Comparison of ENCODE assay signal across 8 cellular contexts in the genomic region with DNA sequence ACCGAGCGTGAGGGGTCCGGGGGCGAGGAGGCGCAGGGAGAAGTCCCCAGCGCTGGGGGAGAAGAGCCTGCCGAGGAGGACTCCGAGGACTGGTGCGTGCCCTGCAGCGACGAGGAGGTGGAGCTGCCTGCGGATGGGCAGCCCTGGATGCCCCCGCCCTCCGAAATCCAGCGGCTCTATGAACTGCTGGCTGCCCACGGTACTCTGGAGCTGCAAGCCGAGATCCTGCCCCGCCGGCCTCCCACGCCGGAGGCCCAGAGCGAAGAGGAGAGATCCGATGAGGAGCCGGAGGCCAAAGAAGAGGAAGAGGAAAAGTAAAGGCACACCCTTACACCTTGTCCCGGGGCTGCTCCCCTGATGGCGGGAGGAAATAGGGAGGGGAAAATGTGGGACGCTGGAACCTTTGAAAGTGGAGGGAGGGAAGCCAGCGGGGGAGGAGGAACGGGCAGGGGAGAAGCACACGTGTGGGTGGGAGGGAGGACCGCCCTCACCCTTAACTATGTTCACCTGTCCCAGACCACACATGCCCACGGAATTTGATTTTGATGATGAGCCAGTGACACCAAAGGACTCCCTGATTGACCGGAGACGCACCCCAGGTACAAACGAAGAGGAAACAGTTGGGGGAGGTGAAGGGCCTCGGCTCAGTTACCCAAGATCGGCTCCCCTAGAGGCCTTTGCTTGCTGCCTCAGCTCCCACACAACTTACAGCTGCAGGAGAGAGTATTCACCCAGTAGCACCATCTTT. TPM values are rescaled to one million over a fixed set of nuclear protein-coding genes. Genes with fewer than 3 reads are reported as not detected.
A peak's percentile ranks its signal among the peaks of the same experiment; 100 is the strongest.
DNase-seq lines count a peak whose midpoint lies in the region; ATAC-seq and TF ChIP-seq lines count a peak whose summit lies in the region.

No MANE protein-coding gene starts in this region.

- H2AFZ ChIP-seq in neural progenitor cell (replicated peaks): no peak overlapping the region

- H3K27me3 Mint-ChIP-seq in activated T-cell treated with anti-CD3 and anti-CD28 coated beads, Interleukin-2, amount 50 U/mL, for 72 hours (ENCODE audit: low read depth): no peaks in the 10 kb centered on the region
- H3K27me3 Mint-ChIP-seq in neural progenitor cell (ENCODE audit: insufficient read depth, low read depth): peaks cover 9% of the 10 kb centered on the region

- H3K79me2 ChIP-seq in neural progenitor cell (ENCODE audit: low read depth): peaks cover 65% of the 10 kb centered on the region

- TF ChIP-seq CTCF in GM12872 (IDR thresholded peaks at IDR 0.05; ENCODE audit: insufficient read depth, low read depth, low read length): peak; percentile 43; the same call in 1 of the 3 replicates
- peak; percentile 18 for TF ChIP-seq CTCF in fibroblast of villous mesenchyme (IDR thresholded peaks at IDR 0.05; ENCODE audit: insufficient read depth, low read depth, low read length)
- no peak for TF ChIP-seq CTCF in neural progenitor cell (IDR thresholded peaks at IDR 0.05)

- H3K9ac ChIP-seq in neural progenitor cell: peak overlapping the region; percentile 18

- peaks cover 61% of the 10 kb centered on the region for H3F3A ChIP-seq in neural progenitor cell (ENCODE audit: low read depth)

- peaks cover 29% of the 10 kb centered on the region for H3K4me1 ChIP-seq in neural progenitor cell

- H3K4me3 ChIP-seq in fibroblast of villous mesenchyme (ENCODE audit: low read depth, low read length): peak overlapping the region; percentile 87
- H3K4me3 ChIP-seq in neural progenitor cell: peak overlapping the region; percentile 83

- peak; percentile 15 for ATAC-seq in HG03039 (IDR thresholded peaks at IDR 0.05; ENCODE audit: unreplicated experiment)
- ATAC-seq in activated T-cell treated with anti-CD3 and anti-CD28 coated beads, Interleukin-2, amount 50 U/mL, for 72 hours (replicated peaks in 1 of 2): peak; percentile 27 to 33

- peaks cover 77% of the 10 kb centered on the region for H3K4me1 Mint-ChIP-seq in activated T-cell treated with anti-CD3 and anti-CD28 coated beads, Interleukin-2, amount 50 U/mL, for 72 hours (ENCODE audit: low read depth)
- peaks cover 62% of the 10 kb centered on the region for H3K4me1 Mint-ChIP-seq in neural progenitor cell

- peak overlapping the region; percentile 89 for H3K27ac Mint-ChIP-seq in activated T-cell treated with anti-CD3 and anti-CD28 coated beads, Interleukin-2, amount 50 U/mL, for 72 hours
- peak overlapping the region; percentile 63 for H3K27ac Mint-ChIP-seq in neural progenitor cell

- no peaks in the 10 kb centered on the region for H3K9me3 Mint-ChIP-seq in activated T-cell treated with anti-CD3 and anti-CD28 coated beads, Interleukin-2, amount 50 U/mL, for 72 hours
- H3K9me3 Mint-ChIP-seq in neural progenitor cell: no peaks in the 10 kb centered on the region

- no peak overlapping the region for H3K27ac ChIP-seq in neural progenitor cell

- peak overlapping the region; percentile 88 for H3K4me2 ChIP-seq in neural progenitor cell

- H3K27me3 ChIP-seq in neural progenitor cell: no peaks in the 10 kb centered on the region

- H3K4me3 Mint-ChIP-seq in activated T-cell treated with anti-CD3 and anti-CD28 coated beads, Interleukin-2, amount 50 U/mL, for 72 hours: peak overlapping the region; percentile 91 to 99
- peak overlapping the region; percentile 98 for H3K4me3 Mint-ChIP-seq in neural progenitor cell

- H3K36me3 ChIP-seq in neural progenitor cell: no peaks in the 10 kb centered on the region

- H3K9me3 ChIP-seq in neural progenitor cell (ENCODE audit: low read depth): no peaks in the 10 kb centered on the region

- H4K20me1 ChIP-seq in neural progenitor cell (ENCODE audit: low read depth): peaks cover 43% of the 10 kb centered on the region

- peak; percentile 71 for DNase-seq in 8988T
- DNase-seq in NCI-H774 (lab: John Stamatoyannopoulos, UW): peak; percentile 27
- DNase-seq in activated T-cell treated with anti-CD3 and anti-CD28 coated beads, Interleukin-2, amount 50 U/mL, for 72 hours: peak; percentile 68 to 74
- DNase-seq in fibroblast of villous mesenchyme (ENCODE audit: low read depth): peak; percentile 55
- peak; percentile 62 for DNase-seq in neural progenitor cell (ENCODE audit: low spot score)
- DNase-seq in NCI-H1048 (lab: John Stamatoyannopoulos, UW): no peak

- peaks cover 15 to 27% of the 10 kb centered on the region in 2 donors for H3K36me3 Mint-ChIP-seq in activated T-cell treated with anti-CD3 and anti-CD28 coated beads, Interleukin-2, amount 50 U/mL, for 72 hours (ENCODE audit: insufficient read depth in 2 of 2)
- peaks cover 14% of the 10 kb centered on the region for H3K36me3 Mint-ChIP-seq in neural progenitor cell

RNA-seq across cellular contexts. Expression of a gene that starts 0.9 kb away (rescaled TPM):
- 10 to 100 TPM; 14.8 to 17.8 TPM for total RNA-seq in activated T-cell treated with anti-CD3 and anti-CD28 coated beads, Interleukin-2, amount 50 U/mL, for 72 hours
- total RNA-seq in fibroblast of villous mesenchyme (20.3 and 20.7 TPM in 2 replicates), neural progenitor cell (ENCODE audit: low replicate concordance) (47.2 and 88.3 TPM in 2 replicates)

RNA-seq across cellular contexts. Expression of a gene that starts 3.4 kb away (rescaled TPM):
- total RNA-seq in activated T-cell treated with anti-CD3 and anti-CD28 coated beads, Interleukin-2, amount 50 U/mL, for 72 hours: 100 to 1,000 TPM; 148 to 161 TPM
- total RNA-seq in fibroblast of villous mesenchyme (211 and 250 TPM in 2 replicates), neural progenitor cell (ENCODE audit: low replicate concordance) (2.4 and 4.4 TPM in 2 replicates)

RNA-seq across cellular contexts. Expression of a gene that starts 4.9 kb away (rescaled TPM):
- 1 to 10 TPM; 2.4 to 2.8 TPM for total RNA-seq in activated T-cell treated with anti-CD3 and anti-CD28 coated beads, Interleukin-2, amount 50 U/mL, for 72 hours
- total RNA-seq in fibroblast of villous mesenchyme (3.0 and 3.2 TPM in 2 replicates), neural progenitor cell (ENCODE audit: low replicate concordance) (23.5 and 71.4 TPM in 2 replicates)

RNA-seq across cellular contexts. Expression of a gene that starts 10.5 kb away (rescaled TPM):
- total RNA-seq in activated T-cell treated with anti-CD3 and anti-CD28 coated beads, Interleukin-2, amount 50 U/mL, for 72 hours: 100 to 1,000 TPM; 266 to 329 TPM
- 166 and 269 TPM in 2 replicates for total RNA-seq in fibroblast of villous mesenchyme
- 120 and 220 TPM in 2 replicates for total RNA-seq in neural progenitor cell (ENCODE audit: low replicate concordance)

RNA-seq across cellular contexts. Expression of a gene that starts 26.3 kb away (rescaled TPM):
- 100 to 1,000 TPM; 153 to 180 TPM for total RNA-seq in activated T-cell treated with anti-CD3 and anti-CD28 coated beads, Interleukin-2, amount 50 U/mL, for 72 hours
- total RNA-seq in fibroblast of villous mesenchyme (32.5 and 45.3 TPM in 2 replicates), neural progenitor cell (ENCODE audit: low replicate concordance) (173 and 275 TPM in 2 replicates)

Comparison
In these comparisons a context has a peak if more than half of its experiments do, and no peak if none do; other contexts are left out.
1. RNA of a gene that starts 3.4 kb away (total RNA-seq): 211 to 250 TPM in fibroblast of villous mesenchyme and 148 to 161 TPM in activated T-cell treated with anti-CD3 and anti-CD28 coated beads, Interleukin-2, amount 50 U/mL, for 72 hours; 2.4 to 4.4 TPM in neural progenitor cell; every median in the first group is over 10 times any median in the second.